In genomic region chr3:9301798-9302197, GRCh38 we compare ENCODE assay signal across 16 cellular contexts. TPM values are rescaled to one million over a fixed set of nuclear protein-coding genes. Genes with fewer than 3 reads are reported as not detected.
DNase-seq lines count a peak whose midpoint lies in the region; ATAC-seq and TF ChIP-seq lines count a peak whose summit lies in the region.
"Had no signal": no experiment of that assay in that cellular context is flagged by ENCODE, and none has a peak within 500 bp of the region (broad histone marks: within the 10 kb centered on the region; RNA-seq: fewer than 3 reads in every experiment).

No MANE protein-coding gene starts in this region.

- H3K36me3 ChIP-seq in iPS-18a (ENCODE audit: control insufficient read depth, low read depth, low read length): no peaks in the 10 kb centered on the region
- no peaks in the 10 kb centered on the region for H3K36me3 ChIP-seq in Karpas-422 (ENCODE audit: insufficient read depth, low read length)
- H3K36me3 ChIP-seq: esophagus squamous epithelium, right atrium auricular region, vagina had no signal

- H3K27ac ChIP-seq in VCaP: peak overlapping the region; percentile 69
- H3K27ac ChIP-seq in iPS-18a (ENCODE audit: low read length): no peak overlapping the region
- peak overlapping the region; percentile 17 for H3K27ac ChIP-seq in temporal lobe (ENCODE audit: low read depth, low read length)
- H3K27ac ChIP-seq in Karpas-422 (ENCODE audit: low read length): no peak overlapping the region
- H3K27ac ChIP-seq: right atrium auricular region, vagina had no signal

- peaks cover 4% of the 10 kb centered on the region for H3K27me3 Mint-ChIP-seq in activated naive CD4-positive, alpha-beta T cell treated with anti-CD3 and anti-CD28 coated beads for 36 hours (ENCODE audit: low read depth)

- H3K9me3 Mint-ChIP-seq in activated naive CD4-positive, alpha-beta T cell treated with anti-CD3 and anti-CD28 coated beads for 36 hours: no peaks in the 10 kb centered on the region

- ATAC-seq in HG02970 (IDR thresholded peaks at IDR 0.05; ENCODE audit: low FRiP score, unreplicated experiment): no peak

- no peaks in the 10 kb centered on the region for H3K9me3 ChIP-seq in iPS-18a (ENCODE audit: control insufficient read depth, low read depth, low read length)
- no peaks in the 10 kb centered on the region for H3K9me3 ChIP-seq in Karpas-422 (ENCODE audit: low read length)
- H3K9me3 ChIP-seq: Caco-2, esophagus squamous epithelium, right atrium auricular region, SK-N-SH, vagina had no signal

- H3K4me1 ChIP-seq in iPS-18a (ENCODE audit: control insufficient read depth, low read depth, low read length): no peaks in the 10 kb centered on the region
- H3K4me1 ChIP-seq in Karpas-422 (ENCODE audit: low read length): no peaks in the 10 kb centered on the region
- H3K4me1 ChIP-seq: Caco-2 had no signal

- H3K27me3 ChIP-seq in iPS-18a (ENCODE audit: control insufficient read depth, insufficient read depth, low read length) (peaks cover 6% of the 10 kb centered on the region), Karpas-422 (ENCODE audit: low read length) (no peaks in the 10 kb centered on the region)
- H3K27me3 ChIP-seq: right atrium auricular region, vagina had no signal

- no peaks in the 10 kb centered on the region for H3K9me2 ChIP-seq in Karpas-422 (replicated peaks; ENCODE audit: insufficient read depth, low read length)
- H3K9me2 ChIP-seq: SK-N-SH had no signal

- H3K4me3 ChIP-seq in iPS-18a (ENCODE audit: low read length) (peak overlapping the region; percentile 38), Karpas-422 (ENCODE audit: low read length) (no peak overlapping the region)

- peaks cover 16% of the 10 kb centered on the region for H3K4me1 Mint-ChIP-seq in activated naive CD4-positive, alpha-beta T cell treated with anti-CD3 and anti-CD28 coated beads for 36 hours (ENCODE audit: low read depth)

- H3K9ac ChIP-seq in iPS-18a (ENCODE audit: low read length) (no peak overlapping the region), Karpas-422 (ENCODE audit: low read length) (no peak overlapping the region)
- H3K9ac ChIP-seq: SK-N-SH had no signal

- no peak overlapping the region for H2AFZ ChIP-seq in Karpas-422 (ENCODE audit: low read length)

- H3K4me3 Mint-ChIP-seq in activated naive CD4-positive, alpha-beta T cell treated with anti-CD3 and anti-CD28 coated beads for 36 hours: no peak overlapping the region
- H3K4me3 Mint-ChIP-seq: stimulated activated naive B cell treated with anti-CD40 and anti-IgM and Interleukin-4, amounts not matched to agents 10 μg/mL and 1 μg/mL and 100 μg/mL, for 72 hours had no signal

- H3K79me2 ChIP-seq in Karpas-422 (ENCODE audit: low read length): no peaks in the 10 kb centered on the region

- no peak overlapping the region for H3K27ac Mint-ChIP-seq in activated naive CD4-positive, alpha-beta T cell treated with anti-CD3 and anti-CD28 coated beads for 36 hours
- H3K27ac Mint-ChIP-seq: IgD-negative memory B cell; stimulated activated naive B cell treated with anti-CD40 and anti-IgM and Interleukin-4, amounts not matched to agents 10 μg/mL and 1 μg/mL and 100 μg/mL, for 72 hours had no signal

- H4K20me1 ChIP-seq in Karpas-422 (ENCODE audit: insufficient read depth, low read depth, low read length): no peaks in the 10 kb centered on the region

- CTCF ChIA-PET in activated naive CD4-positive, alpha-beta T cell treated with anti-CD3 and anti-CD28 coated beads for 36 hours (lab: Charles Lee): interaction anchor here (0.6 to 6.4 kb wide), 31 partner anchors 9 to 419 kb away, joined by 3 to 85 read pairs (median 5); partner anchors contain the start of genes RAD18 and SRGAP3

- intact Hi-C loops in activated naive CD4-positive, alpha-beta T cell treated with anti-CD3 and anti-CD28 coated beads for 36 hours (cut with micrococcal nuclease): loop anchor here (1.0 to 5.0 kb wide), 8 partner anchors 77 to 532 kb away; partner anchors contain the start of gene OXTR

- H3K4me2 ChIP-seq in Karpas-422 (ENCODE audit: low read depth, low read length, poor library complexity, severe bottlenecking): no peak overlapping the region

- DNase-seq in activated naive CD4-positive, alpha-beta T cell treated with anti-CD3 and anti-CD28 coated beads for 36 hours: peak; percentile 28
- DNase-seq in activated naive CD4-positive, alpha-beta T cell (lab: John Stamatoyannopoulos, UW): no peak
- DNase-seq in NCI-H345 treated with DMSO at 0.1 percent for 48 hours (lab: John Stamatoyannopoulos, UW; ENCODE audit: unreplicated experiment): no peak
- no peak for DNase-seq in Karpas-422
- DNase-seq: esophagus squamous epithelium had no signal

- no peaks in the 10 kb centered on the region for H3K36me3 Mint-ChIP-seq in activated naive CD4-positive, alpha-beta T cell treated with anti-CD3 and anti-CD28 coated beads for 36 hours (ENCODE audit: low read depth)
- H3K36me3 Mint-ChIP-seq: IgD-negative memory B cell; naive thymus-derived CD8-positive, alpha-beta T cell; stimulated activated naive B cell treated with anti-CD40 and anti-IgM and Interleukin-4, amounts not matched to agents 10 μg/mL and 1 μg/mL and 100 μg/mL, for 72 hours had no signal

- no peak for TF ChIP-seq CTCF in VCaP (conservative IDR thresholded peaks at IDR 0.05)

RNA-seq across cellular contexts. Expression of gene SRGAP3, which starts 52.4 kb away (rescaled TPM):
- total RNA-seq in activated naive CD4-positive, alpha-beta T cell treated with anti-CD3 and anti-CD28 coated beads for 36 hours: 1 to 10 TPM; 2.4 to 2.5 TPM
- total RNA-seq in temporal lobe: 74.3 TPM
- total RNA-seq in Karpas-422 (2014; rRNA removed; shearing (Covaris generic); ENCODE audit: low replicate concordance): 1.3 and 1.7 TPM in 2 replicates

Comparison
In these comparisons a context has a peak if more than half of its experiments do, and no peak if none do; other contexts are left out.
1. H3K27ac ChIP-seq: peak in VCaP (single experiment) and temporal lobe (single experiment); none in iPS-18a (single experiment) and Karpas-422 (single experiment).
2. RNA of gene SRGAP3, which starts 52.4 kb away (total RNA-seq): 74.3 TPM in temporal lobe (single experiment); 2.4 to 2.5 TPM in activated naive CD4-positive, alpha-beta T cell treated with anti-CD3 and anti-CD28 coated beads for 36 hours and 1.3 to 1.7 TPM in Karpas-422; every median in the first group is over 10 times any median in the second.